In genomic region chr7:129146237-129146979, GRCh38 we compare ENCODE assay signal across 9 cellular contexts. TPM values are rescaled to one million over a fixed set of nuclear protein-coding genes. Genes with fewer than 3 reads are reported as not detected.
DNase-seq lines count a peak whose midpoint lies in the region; ATAC-seq and TF ChIP-seq lines count a peak whose summit lies in the region.
"Had no signal": no experiment of that assay in that cellular context is flagged by ENCODE, and none has a peak within 500 bp of the region (broad histone marks: within the 10 kb centered on the region; RNA-seq: fewer than 3 reads in every experiment).

No MANE protein-coding gene starts in this region.

- H3K9ac ChIP-seq in endodermal cell (ENCODE audit: extremely low read depth, low read length, poor library complexity, severe bottlenecking), result no peak overlapping the region

- H3K27ac ChIP-seq in DOHH2 (ENCODE audit: low read depth, low read length), result peak overlapping the region; percentile 43
- H3K27ac ChIP-seq in endodermal cell (ENCODE audit: low read depth, low read length), result no peak overlapping the region
- no peak overlapping the region for H3K27ac ChIP-seq in breast epithelium

- no peaks in the 10 kb centered on the region for H3K9me2 ChIP-seq in DOHH2 (replicated peaks; ENCODE audit: control insufficient read depth, low read length)

- H3K79me2 ChIP-seq in DOHH2 (ENCODE audit: control insufficient read depth, low read length), result peaks cover 46% of the 10 kb centered on the region

- H3K4me1 ChIP-seq in DOHH2 (ENCODE audit: control insufficient read depth, low read length) (peaks cover 48% of the 10 kb centered on the region), endodermal cell (ENCODE audit: control insufficient read depth, insufficient read depth, low read length) (peaks cover 4% of the 10 kb centered on the region), breast epithelium (no peaks in the 10 kb centered on the region)

- peaks cover 23% of the 10 kb centered on the region for H3K36me3 ChIP-seq in DOHH2 (ENCODE audit: control insufficient read depth, low read length)
- H3K36me3 ChIP-seq in endodermal cell (ENCODE audit: control insufficient read depth, insufficient read depth, low read length), result no peaks in the 10 kb centered on the region
- H3K36me3 ChIP-seq in breast epithelium, result no peaks in the 10 kb centered on the region

- H3F3A ChIP-seq in DOHH2 (ENCODE audit: control insufficient read depth, insufficient read depth), result peaks cover 2% of the 10 kb centered on the region

- peak overlapping the region; percentile 76 for H3K4me2 ChIP-seq in DOHH2 (ENCODE audit: low read length)

- peaks cover 38% of the 10 kb centered on the region for H3K27me3 Mint-ChIP-seq in endodermal cell (ENCODE audit: insufficient read depth)

- H3K27me3 ChIP-seq in DOHH2 (ENCODE audit: control insufficient read depth, low read length) (no peaks in the 10 kb centered on the region), endodermal cell (ENCODE audit: control insufficient read depth, insufficient read depth, low read length, poor library complexity, severe bottlenecking) (peaks cover 30% of the 10 kb centered on the region), breast epithelium (no peaks in the 10 kb centered on the region)

- intact Hi-C loops in breast epithelium (cut with DNase I; ENCODE audit: low total_unique reads), result no loop called here

- H3K4me3 ChIP-seq in DOHH2 (ENCODE audit: low read length) (peak overlapping the region; percentile 97), endodermal cell (ENCODE audit: low read length) (no peak overlapping the region), breast epithelium (no peak overlapping the region)

- H3K9me3 ChIP-seq in DOHH2 (ENCODE audit: control insufficient read depth, insufficient read depth, low read length), result no peaks in the 10 kb centered on the region
- H3K9me3 ChIP-seq in endodermal cell (ENCODE audit: control insufficient read depth, low read length), result no peaks in the 10 kb centered on the region
- H3K9me3 ChIP-seq in breast epithelium, result no peaks in the 10 kb centered on the region

- no peaks in the 10 kb centered on the region for H3K9me3 Mint-ChIP-seq in endodermal cell

- TF ChIP-seq CTCF in DOHH2 (IDR thresholded peaks at IDR 0.05; ENCODE audit: low read depth, low read length, poor library complexity, severe bottlenecking), result no peak
- TF ChIP-seq CTCF in endodermal cell (conservative IDR thresholded peaks at IDR 0.05), result no peak
- TF ChIP-seq CTCF in breast epithelium (IDR thresholded peaks at IDR 0.05), result no peak

- H4K20me1 ChIP-seq in DOHH2 (ENCODE audit: control insufficient read depth, insufficient read depth, low read depth, low read length), result no peaks in the 10 kb centered on the region

- peaks cover 20% of the 10 kb centered on the region for H3K4me1 Mint-ChIP-seq in endodermal cell

- peak; percentile 57 for ATAC-seq in GM19351 (IDR thresholded peaks at IDR 0.05; ENCODE audit: unreplicated experiment)
- peak; percentile 71 for ATAC-seq in HG03135 (IDR thresholded peaks at IDR 0.05; ENCODE audit: unreplicated experiment)

- H3K4me3 Mint-ChIP-seq in endodermal cell, result peak overlapping the region; percentile 69

- TF ChIP-seq POLR2A in breast epithelium (IDR thresholded peaks at IDR 0.05), result no peak

- 80 to 90% methylated on average over 8 of the region's 8 CpGs for WGBS in endodermal cell (ENCODE audit: insufficient coverage in 1 of 2, insufficient read length in 1 of 2), 2 experiments

- H3K27ac Mint-ChIP-seq in endodermal cell, result no peak overlapping the region

- DNase-seq in endodermal cell (no peak), SKM-1 treated with dmso at 0.1 percent for 144 hours (lab: John Stamatoyannopoulos, UW; ENCODE audit: unreplicated experiment) (no peak), NCI-H446 treated with DMSO at 0.1 percent for 48 hours (lab: John Stamatoyannopoulos, UW) (no peak), breast epithelium (ENCODE audit: low spot score in 2 of 2) (no peak)
- no peak for DNase-seq in central memory CD4-positive, alpha-beta T cell
- DNase-seq: aorta had no signal

- H3K36me3 Mint-ChIP-seq in endodermal cell (ENCODE audit: low read depth), result peaks cover 6% of the 10 kb centered on the region

RNA-seq across cellular contexts. Expression of gene TSPAN33, which starts 1.9 kb away (rescaled TPM):
- total RNA-seq in endodermal cell (10 to 100 TPM; 33.2 to 35.6 TPM), breast epithelium (10 to 100 TPM in 1 of 3 donors, 1 to 10 TPM in 2; 3.9 to 11.4 (median 5.4) TPM)
- 23.2 TPM for polyA plus RNA-seq in endodermal cell (2013, experiment 1 of 2)
- 23.9 TPM for polyA plus RNA-seq in endodermal cell (2013, experiment 2 of 2)

RNA-seq across cellular contexts. Expression of gene SMO, which starts 42.0 kb away (rescaled TPM):
- total RNA-seq in endodermal cell (10 to 100 TPM; 75.5 to 76.2 TPM), breast epithelium (10 to 100 TPM in 2 of 3 donors, 1 to 10 TPM in 1; 6.2 to 11.8 (median 10.2) TPM)
- 72.7 TPM for polyA plus RNA-seq in endodermal cell (2013, experiment 1 of 2)
- polyA plus RNA-seq in endodermal cell (2013, experiment 2 of 2), result 71.3 TPM

Comparison
In these comparisons a context has a peak if more than half of its experiments do, and no peak if none do; other contexts are left out.
1. RNA of gene SMO, which starts 42.0 kb away (total RNA-seq): 75.5 to 76.2 TPM in endodermal cell; 6.2 to 11.8 TPM in breast epithelium; every median in the first group is over 4 times any median in the second.